Comparison of ENCODE assay signal across 9 cellular contexts in genomic region chr1:156608981-156609380, GRCh38. TPM values are rescaled to one million over a fixed set of nuclear protein-coding genes. Genes with fewer than 3 reads are reported as not detected.
DNase-seq lines count a peak whose midpoint lies in the region; ATAC-seq, FAIRE-seq and TF ChIP-seq lines count a peak whose summit lies in the region.
"Had no signal": no experiment of that assay in that cellular context is flagged by ENCODE, and none has a peak within 500 bp of the region (broad histone marks: within the 10 kb centered on the region; RNA-seq: fewer than 3 reads in every experiment).

No MANE protein-coding gene starts in this region.

- no peak overlapping the region for H3K4me3 ChIP-seq in A673 (ENCODE audit: low read depth, low read length, poor library complexity, severe bottlenecking)
- no peak overlapping the region for H3K4me3 ChIP-seq in H1 (ENCODE audit: extremely low read depth in 1 of 4, insufficient read depth in 2 of 4, low read depth in 3 of 4, low read length in 4 of 4)

- no peak overlapping the region for H3K27ac Mint-ChIP-seq in activated CD4-positive, alpha-beta T cell treated with anti-CD3 and anti-CD28 coated beads, Interleukin-2, amount 10 ng/mL, durations not matched to agents 7 days and 5 days
- H3K27ac Mint-ChIP-seq: activated naive CD8-positive, alpha-beta T cell had no signal

- FAIRE-seq in H1 (lab: Jason Lieb, UNC) = peak; percentile 39

- H3K4me3 Mint-ChIP-seq in activated CD4-positive, alpha-beta T cell treated with anti-CD3 and anti-CD28 coated beads, Interleukin-2, amount 10 ng/mL, durations not matched to agents 7 days and 5 days = no peak overlapping the region
- H3K4me3 Mint-ChIP-seq: activated naive CD8-positive, alpha-beta T cell had no signal

- H3K79me2 ChIP-seq in H1 (ENCODE audit: control insufficient read depth in 1 of 2, insufficient read depth in 2 of 2, low read length in 2 of 2) = no peaks in the 10 kb centered on the region

- intact Hi-C loops in A673 (cut with micrococcal nuclease; ENCODE audit: unreplicated experiment) = loop anchor here (1.0 to 5.0 kb wide), 2 partner anchors 129 to 227 kb away; no protein-coding TSS in a partner anchor

- no peak overlapping the region for H4K91ac ChIP-seq in H1 (replicated peaks; ENCODE audit: insufficient read length, low read length)

- H2BK20ac ChIP-seq in H1 (ENCODE audit: low read length) = no peak overlapping the region

- DNase-seq in A673 (ENCODE audit: low spot score) (peak; percentile 42), NCI-H2227 treated with DMSO at 0.1 percent for 48 hours (lab: John Stamatoyannopoulos, UW) (peak; percentile 25), H1 (ENCODE audit: low read depth in 1 of 2, low spot score in 2 of 2) (peak in 1 of 2 experiments; percentile 62), retina (peak; percentile 47), cerebellar nuclear complex (lab: John Stamatoyannopoulos, UW) (no peak)
- peak; percentile 72 for DNase-seq in activated CD4-positive, alpha-beta T cell treated with anti-CD3 and anti-CD28 coated beads, Interleukin-2, amount 10 ng/mL, durations not matched to agents 7 days and 5 days

- peak; percentile 61 for ATAC-seq in GM18907 (IDR thresholded peaks at IDR 0.05; ENCODE audit: unreplicated experiment)
- no peak for ATAC-seq in GM19351 (IDR thresholded peaks at IDR 0.05; ENCODE audit: unreplicated experiment)

- TF ChIP-seq CTCF in A673 (conservative IDR thresholded peaks at IDR 0.05; ENCODE audit: low read depth, low read length) = peak; percentile 70
- TF ChIP-seq CTCF in H1 (IDR thresholded peaks at IDR 0.05; ENCODE audit: control extremely low read depth in 1 of 3, insufficient read depth in 1 of 3, low read depth in 1 of 3, low read length in 3 of 3) = peak; percentile 65 to 71 (median 69)

- POLR2A ChIA-PET in A673 (lab: Charles Lee; ENCODE audit: low non-redundant PET) (no interaction called here), H1 (lab: Charles Lee; ENCODE audit: partially characterized antibody) (interaction anchor here (1.0 to 1.8 kb wide), 4 partner anchors 10 to 22 kb away, joined by 3 to 22 read pairs (median 4); partner anchors contain the start of genes HAPLN2 and NAXE)
- POLR2A ChIA-PET in activated CD4-positive, alpha-beta T cell treated with anti-CD3 and anti-CD28 coated beads, Interleukin-2, amount 10 ng/mL, durations not matched to agents 7 days and 5 days (lab: Charles Lee) = interaction anchor here (0.6 kb wide), 1 partner anchor 243 kb away, joined by 3 read pairs; no protein-coding TSS in a partner anchor

- no peaks in the 10 kb centered on the region for H3K79me1 ChIP-seq in H1 (ENCODE audit: low read depth, low read length)

- H4K8ac ChIP-seq in H1 (ENCODE audit: extremely low read depth, insufficient read depth, low read length) = no peak overlapping the region

- peaks cover 4% of the 10 kb centered on the region for H3K4me1 Mint-ChIP-seq in activated CD4-positive, alpha-beta T cell treated with anti-CD3 and anti-CD28 coated beads, Interleukin-2, amount 10 ng/mL, durations not matched to agents 7 days and 5 days

- CTCF ChIA-PET in A673 (lab: Charles Lee) = interaction anchor here (0.5 to 1.8 kb wide), 6 partner anchors 25 to 224 kb away, joined by 3 to 15 read pairs (median 3); no protein-coding TSS in a partner anchor
- CTCF ChIA-PET in activated CD4-positive, alpha-beta T cell treated with anti-CD3 and anti-CD28 coated beads, Interleukin-2, amount 10 ng/mL, durations not matched to agents 7 days and 5 days (lab: Charles Lee) = interaction anchor here (0.7 to 1.7 kb wide), 17 partner anchors 8 to 328 kb away, joined by 3 to 7 read pairs (median 4); partner anchors contain the start of gene BCAN
- CTCF ChIA-PET in H1 (lab: Charles Lee; ENCODE audit: partially characterized antibody) = interaction anchor here (1.0 to 6.4 kb wide), 21 partner anchors 9 to 229 kb away, joined by 3 to 55 read pairs (median 5); partner anchors contain the start of genes HAPLN2, NAXE and TTC24

- TF ChIP-seq POLR2A in H1 (IDR thresholded peaks at IDR 0.05; ENCODE audit: control extremely low read depth in 1 of 2, low read depth in 2 of 2, low read length in 2 of 2) = no peak

- no peak overlapping the region for H4K5ac ChIP-seq in H1 (ENCODE audit: insufficient read length, low read depth, low read length)

- no peak overlapping the region for H3K18ac ChIP-seq in H1 (ENCODE audit: extremely low read depth, low read length)

- no peaks in the 10 kb centered on the region for H3K4me1 ChIP-seq in A673 (ENCODE audit: insufficient read depth, low read length, poor library complexity, severe bottlenecking)
- no peaks in the 10 kb centered on the region for H3K4me1 ChIP-seq in H1 (replicated peaks in 1 of 4; ENCODE audit: control insufficient read depth in 3 of 4, insufficient read depth in 4 of 4, low read length in 3 of 4)

- no peak overlapping the region for H3K56ac ChIP-seq in H1 (replicated peaks; ENCODE audit: insufficient read length, low read depth, low read length)

- no peak overlapping the region for H3K9ac ChIP-seq in H1 (replicated peaks in 1 of 4; ENCODE audit: extremely low read depth in 1 of 4, low read depth in 3 of 4, low read length in 3 of 4)

- H3K9me3 Mint-ChIP-seq in activated CD4-positive, alpha-beta T cell treated with anti-CD3 and anti-CD28 coated beads, Interleukin-2, amount 10 ng/mL, durations not matched to agents 7 days and 5 days = no peaks in the 10 kb centered on the region

- H2BK15ac ChIP-seq in H1 (ENCODE audit: low read length) = no peak overlapping the region; the same call in 1 of the 2 replicates

- no peak overlapping the region for H2BK120ac ChIP-seq in H1 (replicated peaks; ENCODE audit: low read depth, low read length)

- TF ChIP-seq RAD21 in H1 (IDR thresholded peaks at IDR 0.05 in 1 of 2, conservative IDR thresholded peaks at IDR 0.05 in 1 of 2; ENCODE audit: low read depth in 2 of 2, low read length in 2 of 2) = peak; percentile 53 to 67

- H3K23me2 ChIP-seq in H1 (ENCODE audit: low read depth, low read length) = no peaks in the 10 kb centered on the region

- no peak overlapping the region for H2BK12ac ChIP-seq in H1 (ENCODE audit: low read depth, low read length)

- H3K9me3 ChIP-seq in A673 (ENCODE audit: low read depth, low read length, poor library complexity, severe bottlenecking) = no peaks in the 10 kb centered on the region
- no peaks in the 10 kb centered on the region for H3K9me3 ChIP-seq in H1 (ENCODE audit: insufficient read depth in 2 of 2, low read depth in 1 of 2, low read length in 1 of 2)

- WGBS in H1 (ENCODE audit: extremely low coverage in 1 of 2, insufficient coverage in 1 of 2, insufficient read length in 1 of 2, insufficient replicate concordance in 2 of 2, low coverage in 1 of 2, low lambda C conversion rate in 2 of 2, missing lambda C conversion rate in 1 of 2), 2 experiments = 64% methylated on average over 6 of the region's 6 CpGs; no CpG with 5 or more reads in 1 of the 2 experiments

- no peak overlapping the region for H3K23ac ChIP-seq in H1 (ENCODE audit: insufficient read length)

- H3K27ac ChIP-seq in A673 (ENCODE audit: low read depth, low read length, poor library complexity, severe bottlenecking) (no peak overlapping the region), H1 (ENCODE audit: low read depth, low read length) (no peak overlapping the region)

- H3K27me3 Mint-ChIP-seq in activated CD4-positive, alpha-beta T cell treated with anti-CD3 and anti-CD28 coated beads, Interleukin-2, amount 10 ng/mL, durations not matched to agents 7 days and 5 days = peaks cover 19% of the 10 kb centered on the region

- no TSS peak for BruUV-seq in A673 (replicated peaks; lab: Mats Ljungman, UMichigan)

- H4K20me1 ChIP-seq in H1 (replicated peaks in 1 of 2; ENCODE audit: control insufficient read depth in 1 of 2, insufficient read depth in 2 of 2, low read length in 2 of 2) = no peaks in the 10 kb centered on the region

- no peak overlapping the region for H3K4ac ChIP-seq in H1 (replicated peaks; ENCODE audit: insufficient read length, low read depth, low read length)

- TF ChIP-seq EP300 in H1 (IDR thresholded peaks at IDR 0.05; ENCODE audit: borderline replicate concordance in 1 of 2, low read depth in 2 of 2, low read length in 2 of 2) = no peak

- no peak overlapping the region for H3K14ac ChIP-seq in H1 (ENCODE audit: insufficient read length)

- H3K4me2 ChIP-seq in H1 (ENCODE audit: insufficient read depth in 1 of 2, low read depth in 2 of 2, low read length in 2 of 2) = no peak overlapping the region

- no peak overlapping the region for H2AK5ac ChIP-seq in H1 (ENCODE audit: low read depth, low read length)

- H3K36me3 Mint-ChIP-seq in activated CD4-positive, alpha-beta T cell treated with anti-CD3 and anti-CD28 coated beads, Interleukin-2, amount 10 ng/mL, durations not matched to agents 7 days and 5 days (ENCODE audit: low read depth) = no peaks in the 10 kb centered on the region
- H3K36me3 Mint-ChIP-seq: activated naive CD8-positive, alpha-beta T cell had no signal

- H3K27me3 ChIP-seq in A673 (replicated peaks; ENCODE audit: insufficient read depth, low read depth, low read length, poor library complexity) (no peaks in the 10 kb centered on the region), H1 (replicated peaks in 1 of 4; ENCODE audit: control insufficient read depth in 3 of 4, extremely low read depth in 1 of 4, insufficient read depth in 3 of 4, low read length in 3 of 4) (no peaks in the 10 kb centered on the region)

- H2AFZ ChIP-seq in H1 (ENCODE audit: low read length) = no peak overlapping the region

- no peak overlapping the region for H2BK5ac ChIP-seq in H1 (ENCODE audit: low read depth, low read length)

- H3K36me3 ChIP-seq in A673 (ENCODE audit: insufficient read depth, low read length, poor library complexity, severe bottlenecking) = no peaks in the 10 kb centered on the region
- no peaks in the 10 kb centered on the region for H3K36me3 ChIP-seq in H1 (ENCODE audit: control insufficient read depth in 2 of 4, insufficient read depth in 4 of 4, low read length in 3 of 4)

RNA-seq across cellular contexts. Expression of gene GPATCH4, which starts 7.7 kb away (rescaled TPM):
- 66.8 and 84.2 TPM in 2 replicates for total RNA-seq in A673 (2021)
- 10 to 100 TPM; 29.9 to 33.4 TPM for total RNA-seq in activated CD4-positive, alpha-beta T cell treated with anti-CD3 and anti-CD28 coated beads, Interleukin-2, amount 10 ng/mL, durations not matched to agents 7 days and 5 days
- total RNA-seq in H1 (2021; fragmentation: NEBNext Ultra II Directional; extraction: Animal tissue kit (Norgen Biotek cat#: 25700)) = 47.9 and 48.5 TPM in 2 replicates
- 19.3 and 20.5 TPM in 2 replicates for polyA plus RNA-seq in H1 (2011; rRNA removed)
- 41.0 TPM for polyA plus RNA-seq in H1 (2011; cell fraction: cytosol; rRNA removed)
- 26.5 TPM for polyA plus RNA-seq in H1 (2011; cell fraction: nucleus; rRNA removed)
- polyA plus RNA-seq in H1 (2012, experiment 1 of 2) = 71.6 to 116 TPM (median 83.2 TPM) in 4 replicates
- 13.8 TPM for polyA plus RNA-seq in H1 (2012, experiment 2 of 2)
- polyA plus RNA-seq in H1 (2013, experiment 1 of 2) = 53.9 TPM
- polyA plus RNA-seq in H1 (2013, experiment 2 of 2) = 53.2 TPM
- polyA minus RNA-seq in H1 (2011; rRNA and poly(A)+ RNA removed) = 53.2 and 70.6 TPM in 2 replicates
- 23.5 TPM for polyA minus RNA-seq in H1 (2011; cell fraction: cytosol; rRNA and poly(A)+ RNA removed)
- 85.1 TPM for polyA minus RNA-seq in H1 (2011; cell fraction: nucleus; rRNA and poly(A)+ RNA removed)

RNA-seq across cellular contexts. Expression of gene HAPLN2, which starts 10.2 kb away (rescaled TPM):
- total RNA-seq in A673 (2021) = not detected in 2 replicates
- total RNA-seq in activated CD4-positive, alpha-beta T cell treated with anti-CD3 and anti-CD28 coated beads, Interleukin-2, amount 10 ng/mL, durations not matched to agents 7 days and 5 days = under 1 TPM in 1 of 2 experiments, not detected in 1; 0.62 TPM
- total RNA-seq in H1 (2021; fragmentation: NEBNext Ultra II Directional; extraction: Animal tissue kit (Norgen Biotek cat#: 25700)) = 0.19 TPM in 1 of 2 replicates, not detected in the other
- 0.51 and 1.2 TPM in 2 replicates for polyA plus RNA-seq in H1 (2011; rRNA removed)
- 0.81 TPM for polyA plus RNA-seq in H1 (2011; cell fraction: cytosol; rRNA removed)
- polyA plus RNA-seq in H1 (2011; cell fraction: nucleus; rRNA removed) = 3.4 TPM
- polyA plus RNA-seq in H1 (2012, experiment 1 of 2) = 0.40 to 0.92 TPM (median 0.72 TPM) in 3 of 4 replicates, not detected in the other
- polyA plus RNA-seq in H1 (2012, experiment 2 of 2) = not detected
- 0.45 TPM for polyA plus RNA-seq in H1 (2013, experiment 1 of 2)
- polyA plus RNA-seq in H1 (2013, experiment 2 of 2) = 0.15 TPM
- not detected in 2 replicates for polyA minus RNA-seq in H1 (2011; rRNA and poly(A)+ RNA removed)
- not detected for polyA minus RNA-seq in H1 (2011; cell fraction: cytosol; rRNA and poly(A)+ RNA removed)
- polyA minus RNA-seq in H1 (2011; cell fraction: nucleus; rRNA and poly(A)+ RNA removed) = 0.50 TPM

RNA-seq across cellular contexts. Expression of gene NAXE, which starts 17.4 kb away (rescaled TPM):
- 125 and 138 TPM in 2 replicates for total RNA-seq in A673 (2021)
- 10 to 100 TPM; 52.9 to 54.2 TPM for total RNA-seq in activated CD4-positive, alpha-beta T cell treated with anti-CD3 and anti-CD28 coated beads, Interleukin-2, amount 10 ng/mL, durations not matched to agents 7 days and 5 days
- 73.1 and 75.4 TPM in 2 replicates for total RNA-seq in H1 (2021; fragmentation: NEBNext Ultra II Directional; extraction: Animal tissue kit (Norgen Biotek cat#: 25700))
- 74.3 and 99.5 TPM in 2 replicates for polyA plus RNA-seq in H1 (2011; rRNA removed)
- 81.7 TPM for polyA plus RNA-seq in H1 (2011; cell fraction: cytosol; rRNA removed)
- 111 TPM for polyA plus RNA-seq in H1 (2011; cell fraction: nucleus; rRNA removed)
- 74.5 to 117 TPM (median 106 TPM) in 4 replicates for polyA plus RNA-seq in H1 (2012, experiment 1 of 2)
- 142 TPM for polyA plus RNA-seq in H1 (2012, experiment 2 of 2)
- polyA plus RNA-seq in H1 (2013, experiment 1 of 2) = 84.0 TPM
- 93.6 TPM for polyA plus RNA-seq in H1 (2013, experiment 2 of 2)
- polyA minus RNA-seq in H1 (2011; rRNA and poly(A)+ RNA removed) = 43.2 and 70.3 TPM in 2 replicates
- 32.7 TPM for polyA minus RNA-seq in H1 (2011; cell fraction: cytosol; rRNA and poly(A)+ RNA removed)
- 59.4 TPM for polyA minus RNA-seq in H1 (2011; cell fraction: nucleus; rRNA and poly(A)+ RNA removed)

RNA-seq across cellular contexts. Expression of gene TTC24, which starts 29.5 kb away (rescaled TPM):
- not detected in 2 replicates for total RNA-seq in A673 (2021)
- total RNA-seq in activated CD4-positive, alpha-beta T cell treated with anti-CD3 and anti-CD28 coated beads, Interleukin-2, amount 10 ng/mL, durations not matched to agents 7 days and 5 days = 1 to 10 TPM; 2.9 to 4.6 TPM
- total RNA-seq in H1 (2021; fragmentation: NEBNext Ultra II Directional; extraction: Animal tissue kit (Norgen Biotek cat#: 25700)) = not detected in 2 replicates
- polyA plus RNA-seq in H1 (2011; rRNA removed) = 0.08 TPM in 1 of 2 replicates, not detected in the other
- 0.09 TPM for polyA plus RNA-seq in H1 (2011; cell fraction: cytosol; rRNA removed)
- polyA plus RNA-seq in H1 (2011; cell fraction: nucleus; rRNA removed) = 0.26 TPM
- polyA plus RNA-seq in H1 (2012, experiment 1 of 2) = not detected in 4 replicates
- polyA plus RNA-seq in H1 (2012, experiment 2 of 2) = not detected
- not detected for polyA plus RNA-seq in H1 (2013, experiment 1 of 2)
- 0.04 TPM for polyA plus RNA-seq in H1 (2013, experiment 2 of 2)
- polyA minus RNA-seq in H1 (2011; rRNA and poly(A)+ RNA removed) = not detected in 2 replicates
- not detected for polyA minus RNA-seq in H1 (2011; cell fraction: cytosol; rRNA and poly(A)+ RNA removed)
- 1.5 TPM for polyA minus RNA-seq in H1 (2011; cell fraction: nucleus; rRNA and poly(A)+ RNA removed)

RNA-seq across cellular contexts. Expression of gene BCAN, which starts 32.9 kb away (rescaled TPM):
- not detected in 2 replicates for total RNA-seq in A673 (2021)
- not detected for total RNA-seq in activated CD4-positive, alpha-beta T cell treated with anti-CD3 and anti-CD28 coated beads, Interleukin-2, amount 10 ng/mL, durations not matched to agents 7 days and 5 days
- 3.8 and 4.5 TPM in 2 replicates for total RNA-seq in H1 (2021; fragmentation: NEBNext Ultra II Directional; extraction: Animal tissue kit (Norgen Biotek cat#: 25700))
- polyA plus RNA-seq in H1 (2011; rRNA removed) = 17.1 and 24.0 TPM in 2 replicates
- polyA plus RNA-seq in H1 (2011; cell fraction: cytosol; rRNA removed) = 11.2 TPM
- polyA plus RNA-seq in H1 (2011; cell fraction: nucleus; rRNA removed) = 25.7 TPM
- polyA plus RNA-seq in H1 (2012, experiment 1 of 2) = 8.8 to 14.0 TPM (median 12.1 TPM) in 4 replicates
- 10.6 TPM for polyA plus RNA-seq in H1 (2012, experiment 2 of 2)
- 8.6 TPM for polyA plus RNA-seq in H1 (2013, experiment 1 of 2)
- polyA plus RNA-seq in H1 (2013, experiment 2 of 2) = 6.8 TPM
- 4.3 and 12.9 TPM in 2 replicates for polyA minus RNA-seq in H1 (2011; rRNA and poly(A)+ RNA removed)
- 7.8 TPM for polyA minus RNA-seq in H1 (2011; cell fraction: cytosol; rRNA and poly(A)+ RNA removed)
- 6.8 TPM for polyA minus RNA-seq in H1 (2011; cell fraction: nucleus; rRNA and poly(A)+ RNA removed)

Comparison
In these comparisons a context has a peak if more than half of its experiments do, and no peak if none do; other contexts are left out.
1. DNase-seq: peak in A673 (single experiment), NCI-H2227 treated with DMSO at 0.1 percent for 48 hours (single experiment), activated CD4-positive, alpha-beta T cell treated with anti-CD3 and anti-CD28 coated beads, Interleukin-2, amount 10 ng/mL, durations not matched to agents 7 days and 5 days (single experiment) and retina (single experiment); none in cerebellar nuclear complex (0 of 2).